Comparison of ENCODE assay signal across 32 cellular contexts in the genomic region with DNA sequence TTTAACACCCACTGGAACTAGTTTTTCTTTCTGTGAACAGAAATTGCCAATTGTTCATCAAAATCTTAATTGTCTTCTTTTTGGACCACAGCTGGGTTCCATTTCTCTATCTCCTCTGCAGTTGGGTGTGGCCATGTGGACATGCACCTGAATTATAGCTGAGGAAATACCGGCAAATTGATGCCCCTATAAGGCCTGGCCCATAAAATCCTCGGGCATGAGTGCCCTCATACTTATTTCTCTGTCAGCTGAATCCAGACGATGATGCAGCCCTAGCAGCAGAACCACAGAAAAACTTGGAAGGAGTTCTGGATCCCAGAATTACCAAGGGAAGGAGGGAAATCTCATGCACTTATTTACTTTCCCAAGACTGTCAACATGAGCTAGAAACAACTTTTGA.
"Had no signal": no experiment of that assay in that cellular context is flagged by ENCODE, and none has a peak within 500 bp of the region (broad histone marks: within the 10 kb centered on the region; RNA-seq: fewer than 3 reads in every experiment).

No MANE protein-coding gene starts in this region.

- H3K27me3 ChIP-seq: adrenal gland, ascending aorta, body of pancreas, brain microvascular endothelial cell, breast epithelium, cardiac muscle cell had no signal

- H3K4me1 ChIP-seq: adrenal gland, ascending aorta, body of pancreas, breast epithelium had no signal

- FAIRE-seq: astrocyte, bronchial epithelial cell had no signal

- H3K36me3 ChIP-seq: adrenal gland, ascending aorta, brain microvascular endothelial cell, breast epithelium, cardiac muscle cell had no signal

- DNase-seq: activated effector memory CD4-positive, alpha-beta T cell treated with anti-CD3 and anti-CD28 coated beads, Interleukin-2, amount 50 U/mL, for 16 hours; activated effector memory CD4-positive, alpha-beta T cell treated with Interleukin-2 at 50 U/mL for 16 hours; activated gamma-delta T cell; activated gamma-delta T cell treated with Interleukin-2 at 50 U/mL for 16 hours; activated naive CD4-positive, alpha-beta T cell; activated naive CD4-positive, alpha-beta T cell treated with anti-CD3 and anti-CD28 coated beads for 36 hours; activated naive CD4-positive, alpha-beta T cell treated with anti-CD3 and anti-CD28 coated beads, Interleukin-2, amount 10 ng/mL, durations not matched to agents 7 days and 5 days; activated naive CD4-positive, alpha-beta T cell treated with anti-CD3 and anti-CD28 coated beads, Interleukin-2, amount 50 U/mL, for 16 hours; activated naive CD4-positive, alpha-beta T cell treated with Interleukin-2 at 50 U/mL for 16 hours; activated naive CD8-positive, alpha-beta T cell treated with anti-CD3 and anti-CD28 coated beads for 36 hours; activated naive CD8-positive, alpha-beta T cell treated with anti-CD3 and anti-CD28 coated beads, Interleukin-2, amount 10 ng/mL, durations not matched to agents 7 days and 5 days; activated naive CD8-positive, alpha-beta T cell treated with anti-CD3 and anti-CD28 coated beads, Interleukin-2, amount 50 U/mL, for 24 hours; activated T-cell treated with anti-CD3 and anti-CD28 coated beads, Interleukin-2, amount 50 U/mL, for 1 hour; activated T-cell treated with anti-CD3 and anti-CD28 coated beads, Interleukin-2, amount 50 U/mL, for 24 hours; activated T-cell treated with anti-CD3 and anti-CD28 coated beads, Interleukin-2, amount 50 U/mL, for 4 hours; activated T-cell treated with anti-CD3 and anti-CD28 coated beads, Interleukin-2, amount 50 U/mL, for 48 hours; activated T-cell treated with anti-CD3 and anti-CD28 coated beads, Interleukin-2, amount 50 U/mL, for 72 hours; adrenal gland; amniotic stem cell; amygdala; anterior cingulate cortex; aorta; body of pancreas; brain microvascular endothelial cell; caudate nucleus; central memory CD4-positive, alpha-beta T cell; cerebellar nuclear complex had no signal

- H3K4me3 ChIP-seq: adrenal gland, ascending aorta, body of pancreas, breast epithelium, cardiac muscle cell had no signal

- H3K27ac ChIP-seq: adrenal gland, ascending aorta, body of pancreas, brain microvascular endothelial cell, breast epithelium, cardiac muscle cell had no signal

- H3K9me3 ChIP-seq: adrenal gland, ascending aorta, body of pancreas had no signal
